9 cellular contexts compared by ENCODE assay signal in genomic region chr9:86281577-86282076, GRCh38. TPM values are rescaled to one million over a fixed set of nuclear protein-coding genes. Genes with fewer than 3 reads are reported as not detected.
A peak's percentile ranks its signal among the peaks of the same experiment; 100 is the strongest.
DNase-seq lines count a peak whose midpoint lies in the region; ATAC-seq and TF ChIP-seq lines count a peak whose summit lies in the region.
"Had no signal": no experiment of that assay in that cellular context is flagged by ENCODE, and none has a peak within 500 bp of the region (broad histone marks: within the 10 kb centered on the region; RNA-seq: fewer than 3 reads in every experiment).

No MANE protein-coding gene starts in this region.

- H3K36me3 Mint-ChIP-seq in activated CD4-positive, alpha-beta T cell treated with anti-CD3 and anti-CD28 coated beads, Interleukin-2, amount 10 ng/mL, durations not matched to agents 24 days and 14 days (ENCODE audit: low read depth): peaks cover 16% of the 10 kb centered on the region

- no peaks in the 10 kb centered on the region for H3K27me3 ChIP-seq in PC-9 (ENCODE audit: insufficient read depth, low read depth)
- H3K27me3 ChIP-seq in endocrine pancreas (ENCODE audit: control insufficient read depth, insufficient read depth, low read length): no peaks in the 10 kb centered on the region
- H3K27me3 ChIP-seq in neural cell (ENCODE audit: insufficient read depth, low read depth, low read length): no peaks in the 10 kb centered on the region

- H3K9ac ChIP-seq in endocrine pancreas (ENCODE audit: control insufficient read depth, insufficient read depth, low read length) (peak overlapping the region; percentile 49), neural cell (ENCODE audit: low read length) (peak overlapping the region; percentile 96)

- H2AFZ ChIP-seq in PC-9 (peak overlapping the region; percentile 87), neural cell (ENCODE audit: low read depth, low read length) (peak overlapping the region; percentile 84)

- CTCF ChIA-PET in PC-9 (lab: Charles Lee): no interaction called here

- H3K36me3 ChIP-seq in PC-9 (ENCODE audit: low read depth) (peaks cover 5% of the 10 kb centered on the region; the same call in 1 of the 2 replicates), endocrine pancreas (ENCODE audit: control insufficient read depth, insufficient read depth, low read length) (no peaks in the 10 kb centered on the region), neural cell (ENCODE audit: insufficient read depth, low read length) (no peaks in the 10 kb centered on the region)

- peaks cover 47% of the 10 kb centered on the region for H3K79me2 ChIP-seq in PC-9 (ENCODE audit: low read depth)
- peaks cover 49% of the 10 kb centered on the region for H3K79me2 ChIP-seq in neural cell (replicated peaks; ENCODE audit: insufficient read depth, low read length)

- H3K9me2 ChIP-seq in PC-9 (ENCODE audit: insufficient read depth) (no peaks in the 10 kb centered on the region), neural cell (ENCODE audit: insufficient read depth, low read length) (no peaks in the 10 kb centered on the region)

- H3K27me3 Mint-ChIP-seq in activated CD4-positive, alpha-beta T cell treated with anti-CD3 and anti-CD28 coated beads, Interleukin-2, amount 10 ng/mL, durations not matched to agents 24 days and 14 days: no peaks in the 10 kb centered on the region

- peak overlapping the region; percentile 95 for H3K27ac Mint-ChIP-seq in activated CD4-positive, alpha-beta T cell treated with anti-CD3 and anti-CD28 coated beads, Interleukin-2, amount 10 ng/mL, durations not matched to agents 24 days and 14 days

- H3K4me2 ChIP-seq in PC-9 (peak overlapping the region; percentile 96), neural cell (ENCODE audit: low read length) (peak overlapping the region; percentile 91)

- H3K27ac ChIP-seq in PC-9: peak overlapping the region; percentile 85
- H3K27ac ChIP-seq in neural cell (ENCODE audit: low read length): peak overlapping the region; percentile 85

- no peak for DNase-seq in activated CD4-positive, alpha-beta T cell treated with anti-CD3 and anti-CD28 coated beads, Interleukin-2, amount 10 ng/mL, durations not matched to agents 24 days and 14 days
- no peak for DNase-seq in activated CD4-positive, alpha-beta T cell treated with anti-CD3 and anti-CD28 coated beads for 4 hours
- DNase-seq in PC-9 (peak in 1 of 2 experiments; percentile 63), cortex of kidney (lab: John Stamatoyannopoulos, UW) (no peak), hepatic stellate cell (ENCODE audit: low spot score) (no peak)

- TSS peak; percentile 35 for BruUV-seq in PC-9 (replicated peaks; lab: Mats Ljungman, UMichigan)

- TF ChIP-seq EP300 in neural cell (conservative IDR thresholded peaks at IDR 0.05; ENCODE audit: poor library complexity, severe bottlenecking): no peak

- H4K20me1 ChIP-seq in PC-9 (ENCODE audit: insufficient read depth): peaks cover 25% of the 10 kb centered on the region
- H4K20me1 ChIP-seq in neural cell (ENCODE audit: insufficient read depth): no peaks in the 10 kb centered on the region

- H3K4me1 Mint-ChIP-seq in activated CD4-positive, alpha-beta T cell treated with anti-CD3 and anti-CD28 coated beads, Interleukin-2, amount 10 ng/mL, durations not matched to agents 24 days and 14 days: peaks cover 34% of the 10 kb centered on the region

- H3K4me3 ChIP-seq in PC-9 (peak overlapping the region; percentile 98), endocrine pancreas (ENCODE audit: control insufficient read depth, insufficient read depth, low read length) (peak overlapping the region; percentile 80), neural cell (ENCODE audit: low read length) (peak overlapping the region; percentile 99)

- H3K4me1 ChIP-seq in PC-9 (replicated peaks; ENCODE audit: insufficient read depth) (peaks cover 18% of the 10 kb centered on the region), endocrine pancreas (ENCODE audit: control insufficient read depth, insufficient read depth, low read length) (peaks cover 13% of the 10 kb centered on the region)

- peaks cover 25% of the 10 kb centered on the region for H3F3A ChIP-seq in PC-9 (ENCODE audit: insufficient read depth, low read depth)
- no peaks in the 10 kb centered on the region for H3F3A ChIP-seq in neural cell (ENCODE audit: insufficient read depth, low read length, poor library complexity, severe bottlenecking)

- H3K9me3 Mint-ChIP-seq in activated CD4-positive, alpha-beta T cell treated with anti-CD3 and anti-CD28 coated beads, Interleukin-2, amount 10 ng/mL, durations not matched to agents 24 days and 14 days: no peaks in the 10 kb centered on the region

- H3K9me3 ChIP-seq in PC-9 (ENCODE audit: insufficient read depth, low read depth) (no peaks in the 10 kb centered on the region), endocrine pancreas (ENCODE audit: control insufficient read depth, low read length) (no peaks in the 10 kb centered on the region), neural cell (ENCODE audit: low read length) (no peaks in the 10 kb centered on the region)

- intact Hi-C loops in activated CD4-positive, alpha-beta T cell treated with anti-CD3 and anti-CD28 coated beads, Interleukin-2, amount 10 ng/mL, durations not matched to agents 24 days and 14 days (cut with micrococcal nuclease): loop anchor here (1.0 to 2.0 kb wide), 4 partner anchors 21 to 539 kb away; partner anchors contain the start of genes NAA35 and TUT7
- intact Hi-C loops in PC-9 (cut with micrococcal nuclease; ENCODE audit: unreplicated experiment): loop anchor here (1.0 to 2.0 kb wide), 2 partner anchors 73 to 341 kb away; partner anchors contain the start of genes NAA35 and TUT7

- H3K4me3 Mint-ChIP-seq in activated CD4-positive, alpha-beta T cell treated with anti-CD3 and anti-CD28 coated beads, Interleukin-2, amount 10 ng/mL, durations not matched to agents 24 days and 14 days: peak overlapping the region; percentile 91

- POLR2A ChIA-PET in PC-9 (lab: Charles Lee; ENCODE audit: unreplicated experiment): interaction anchor here (1.3 kb wide), 1 partner anchor 40 kb away, joined by 5 read pairs; no protein-coding TSS in a partner anchor

- TF ChIP-seq RAD21 in neural cell (conservative IDR thresholded peaks at IDR 0.05): no peak

- peak; percentile 1 for ATAC-seq in HG02763 (IDR thresholded peaks at IDR 0.05; ENCODE audit: unreplicated experiment)

- TF ChIP-seq CTCF in PC-9 (conservative IDR thresholded peaks at IDR 0.05) (no peak), neural cell (IDR thresholded peaks at IDR 0.05; ENCODE audit: poor library complexity, severe bottlenecking) (no peak)

TF ChIP-seq in neural cell, 6 proteins besides CTCF, POLR2A, EP300 and RAD21:
- no peak for TF ChIP-seq SMC3 (conservative IDR thresholded peaks at IDR 0.05; ENCODE audit: poor library complexity)
- no peak for TF ChIP-seq EZH2 (IDR thresholded peaks at IDR 0.05; ENCODE audit: borderline replicate concordance, insufficient read depth, low read length, poor library complexity, severe bottlenecking)
- TF ChIP-seq MXI1 (conservative IDR thresholded peaks at IDR 0.05; ENCODE audit: poor library complexity, severe bottlenecking): no peak
- no peak for TF ChIP-seq REST (IDR thresholded peaks at IDR 0.05; ENCODE audit: borderline replicate concordance)
- TF ChIP-seq TAF1 (IDR thresholded peaks at IDR 0.05; ENCODE audit: low read depth): no peak
- TF ChIP-seq POLR2AphosphoS5 (IDR thresholded peaks at IDR 0.05): no peak
TF ChIP-seq in neural cell: peak in this region for 0.

RNA-seq across cellular contexts. Expression of gene ISCA1, which starts 0.7 kb away (rescaled TPM):
- 29.4 and 30.1 TPM in 2 replicates for total RNA-seq in activated CD4-positive, alpha-beta T cell treated with anti-CD3 and anti-CD28 coated beads, Interleukin-2, amount 10 ng/mL, durations not matched to agents 24 days and 14 days
- 21.5 and 29.6 TPM in 2 replicates for total RNA-seq in PC-9 (2021)
- polyA plus RNA-seq in neural cell: 119 and 141 TPM in 2 replicates
- 78.6 and 84.7 TPM in 2 replicates for polyA minus RNA-seq in neural cell

RNA-seq across cellular contexts. Expression of gene C9orf153, which starts 22.2 kb away (rescaled TPM):
- 0.33 and 0.45 TPM in 2 replicates for total RNA-seq in activated CD4-positive, alpha-beta T cell treated with anti-CD3 and anti-CD28 coated beads, Interleukin-2, amount 10 ng/mL, durations not matched to agents 24 days and 14 days
- 0.48 and 0.52 TPM in 2 replicates for total RNA-seq in PC-9 (2021)
- not detected in 2 replicates for polyA plus RNA-seq in neural cell
- 0.46 TPM in 1 of 2 replicates, not detected in the other for polyA minus RNA-seq in neural cell
- total RNA-seq: lung microvascular endothelial cell had no signal
